8 cellular contexts compared by ENCODE assay signal in the genomic region with DNA sequence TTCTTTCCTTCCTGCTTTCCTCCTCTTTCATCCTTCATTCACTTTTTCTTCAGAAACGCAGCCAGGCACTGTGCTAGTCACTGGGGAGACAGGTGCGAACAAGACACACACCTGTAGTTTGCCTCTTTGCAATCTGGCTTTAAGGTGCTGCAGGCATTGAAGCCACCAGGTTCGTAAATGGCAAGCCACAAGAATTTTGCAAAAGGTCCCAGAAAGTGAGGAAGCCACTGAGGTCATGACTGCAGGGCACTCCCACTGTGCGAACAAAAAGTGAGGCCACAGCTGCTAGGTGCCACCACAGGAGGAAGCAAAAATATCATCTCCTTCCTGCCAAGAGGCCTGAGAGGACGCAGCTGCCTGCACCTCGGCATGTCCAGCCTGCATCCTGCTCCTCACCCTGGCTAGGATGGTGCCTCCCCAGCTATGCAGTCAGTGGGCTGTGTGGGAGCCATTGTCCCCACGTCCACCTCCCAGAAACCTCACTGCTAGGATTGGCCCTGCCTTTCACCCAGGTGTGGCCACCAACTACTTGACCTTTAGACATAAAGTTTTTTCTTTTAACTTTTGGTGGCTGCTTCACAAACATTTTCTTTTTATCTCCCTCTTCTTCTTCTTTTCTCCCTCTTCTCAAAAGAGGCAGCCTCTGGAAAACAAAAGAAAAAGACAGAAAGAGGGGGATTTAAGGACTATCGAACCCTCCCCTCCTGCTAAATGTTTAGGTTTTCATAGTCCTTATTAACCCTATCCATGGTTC.
DNase-seq lines count a peak whose midpoint lies in the region; ATAC-seq and TF ChIP-seq lines count a peak whose summit lies in the region.

No MANE protein-coding gene starts in this region.

- H3K4me2 ChIP-seq in hepatocyte = no peak overlapping the region

- no peak overlapping the region for H2AFZ ChIP-seq in hepatocyte

- intact Hi-C loops in ascending aorta (cut with DNase I) = loop anchor here (10.0 kb wide), 1 partner anchor 205 kb away; no protein-coding TSS in a partner anchor

- H3K4me3 ChIP-seq in ascending aorta = no peak overlapping the region
- no peak overlapping the region for H3K4me3 ChIP-seq in hepatocyte

- TF ChIP-seq CTCF in ascending aorta (IDR thresholded peaks at IDR 0.05) (no peak), hepatocyte (IDR thresholded peaks at IDR 0.05; ENCODE audit: poor library complexity) (no peak)

- H3K36me3 ChIP-seq in ascending aorta (no peaks in the 10 kb centered on the region), hepatocyte (replicated peaks; ENCODE audit: insufficient read depth, low read depth) (no peaks in the 10 kb centered on the region)

- in situ Hi-C loops in G401 (cut with HindIII; ENCODE audit: low sequenced_read_pairs) = no loop called here

- H4K20me1 ChIP-seq in hepatocyte (ENCODE audit: insufficient read depth, poor library complexity, severe bottlenecking) = no peaks in the 10 kb centered on the region

- no peaks in the 10 kb centered on the region for H3K9me3 ChIP-seq in ascending aorta
- no peaks in the 10 kb centered on the region for H3K9me3 ChIP-seq in hepatocyte (ENCODE audit: low read depth)

- DNase-seq in T follicular helper cell (ENCODE audit: low read depth) (peak; percentile 25), ascending aorta (ENCODE audit: low spot score in 2 of 2) (peak; percentile 27 to 69), HK-2 (ENCODE audit: unreplicated experiment) (no peak), G401 (ENCODE audit: low spot score) (no peak), hepatocyte (ENCODE audit: low spot score) (no peak)
- peak; percentile 9 for DNase-seq in stimulated activated CD4-positive, alpha-beta T cell treated with anti-CD3 and anti-CD28 coated beads, Interleukin-4, amount 100 ng/mL, for 1 hour

- peak; percentile 76 for ATAC-seq in GM19025 (IDR thresholded peaks at IDR 0.05; ENCODE audit: low read depth, unreplicated experiment)
- peak; percentile 84 for ATAC-seq in HG03108 (IDR thresholded peaks at IDR 0.05; ENCODE audit: unreplicated experiment)

- WGBS in hepatocyte (ENCODE audit: low lambda C conversion rate, missing lambda C conversion rate) = 74% methylated on average over 8 of the region's 8 CpGs

- H3K4me1 ChIP-seq in ascending aorta = no peaks in the 10 kb centered on the region
- H3K4me1 ChIP-seq in hepatocyte (ENCODE audit: insufficient read depth) = peaks cover 6% of the 10 kb centered on the region

- H3K27ac ChIP-seq in ascending aorta (no peak overlapping the region), hepatocyte (no peak overlapping the region)

- H3K79me2 ChIP-seq in hepatocyte = no peaks in the 10 kb centered on the region

- no peaks in the 10 kb centered on the region for H3K27me3 ChIP-seq in ascending aorta
- no peaks in the 10 kb centered on the region for H3K27me3 ChIP-seq in hepatocyte

- H3K9me2 ChIP-seq in hepatocyte (replicated peaks; ENCODE audit: insufficient read depth) = no peaks in the 10 kb centered on the region

Comparison
In these comparisons a context has a peak if more than half of its experiments do, and no peak if none do; other contexts are left out.
1. DNase-seq: peak in T follicular helper cell (single experiment), ascending aorta (2 of 2) and stimulated activated CD4-positive, alpha-beta T cell treated with anti-CD3 and anti-CD28 coated beads, Interleukin-4, amount 100 ng/mL, for 1 hour (single experiment); none in HK-2 (single experiment), G401 (single experiment) and hepatocyte (single experiment).